10 cellular contexts compared by ENCODE assay signal in the genomic region with DNA sequence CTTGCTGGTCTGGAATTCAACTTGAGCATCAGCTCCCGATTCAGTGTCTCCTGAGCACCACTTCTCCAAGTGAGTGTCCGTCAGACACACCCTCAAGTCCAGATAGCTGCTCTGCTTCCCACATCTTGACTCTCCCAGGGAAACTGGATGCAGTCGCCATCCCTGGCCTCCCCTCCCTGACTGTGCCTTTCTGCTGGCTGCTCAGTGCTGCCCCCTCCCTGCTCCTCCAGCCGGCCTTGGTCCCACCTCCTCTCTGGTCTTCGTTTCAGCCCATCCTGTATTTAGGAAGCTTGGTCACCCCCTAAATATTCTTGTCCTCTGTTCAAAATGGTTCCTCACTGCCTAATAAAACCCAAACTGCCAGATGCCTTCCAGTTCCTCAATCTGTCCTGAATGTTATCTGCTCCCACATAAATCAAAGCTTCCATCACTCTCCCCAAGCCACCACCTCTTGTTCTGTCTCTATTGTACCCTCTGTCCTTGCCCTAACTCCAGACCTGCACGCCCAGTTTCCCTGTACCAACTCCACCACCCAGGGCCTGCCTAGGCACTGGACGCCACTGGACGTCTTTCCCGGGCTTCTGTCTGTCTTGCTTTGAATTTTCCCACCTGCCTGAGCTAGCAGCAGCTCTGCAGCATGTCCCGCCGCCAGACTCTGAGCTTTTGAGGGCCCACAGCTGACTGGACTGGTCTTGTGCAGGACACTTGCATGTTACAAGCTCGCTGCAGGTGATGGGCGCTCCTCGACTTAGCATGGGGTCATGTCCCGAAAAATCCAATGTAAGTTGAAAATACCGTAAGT. TPM values are rescaled to one million over a fixed set of nuclear protein-coding genes. Genes with fewer than 3 reads are reported as not detected.
DNase-seq lines count a peak whose midpoint lies in the region; ATAC-seq and TF ChIP-seq lines count a peak whose summit lies in the region.
"Had no signal": no experiment of that assay in that cellular context is flagged by ENCODE, and none has a peak within 500 bp of the region (broad histone marks: within the 10 kb centered on the region; RNA-seq: fewer than 3 reads in every experiment).

No MANE protein-coding gene starts in this region.

- no peaks in the 10 kb centered on the region for H3K79me1 ChIP-seq in H9 (ENCODE audit: insufficient read depth, low read depth, low read length, poor library complexity, severe bottlenecking)

- no peak overlapping the region for H2BK15ac ChIP-seq in H9 (ENCODE audit: low read depth, low read length)

- no peak overlapping the region for H2BK12ac ChIP-seq in H9 (ENCODE audit: insufficient read length, low read depth, low read length)

- peaks cover 5% of the 10 kb centered on the region for H3K9me3 ChIP-seq in CD4-positive, alpha-beta T cell (ENCODE audit: control insufficient read depth, low read length)
- H3K9me3 ChIP-seq in H9 (ENCODE audit: control insufficient read depth, low read depth, low read length): no peaks in the 10 kb centered on the region
- H3K9me3 ChIP-seq in tibial nerve: no peaks in the 10 kb centered on the region
- H3K9me3 ChIP-seq: adrenal gland had no signal

- H3K23me2 ChIP-seq in H9 (ENCODE audit: insufficient read length, low read depth, low read length, poor library complexity, severe bottlenecking): no peaks in the 10 kb centered on the region

- H3T11ph ChIP-seq in H9 (ENCODE audit: low read length): no peak overlapping the region

- no peak overlapping the region for H2AFZ ChIP-seq in H9 (ENCODE audit: low read length)

- H3K27ac ChIP-seq in CD4-positive, alpha-beta T cell (ENCODE audit: low read depth, low read length): peak overlapping the region; percentile 25
- H3K27ac ChIP-seq in H9 (ENCODE audit: insufficient read length, low read depth, low read length): no peak overlapping the region
- H3K27ac ChIP-seq in tibial nerve: no peak overlapping the region
- H3K27ac ChIP-seq: adrenal gland had no signal

- H3K4ac ChIP-seq in H9 (ENCODE audit: low read depth, low read length): no peak overlapping the region

- no peak overlapping the region for H2BK120ac ChIP-seq in H9 (ENCODE audit: low read depth, low read length, poor library complexity, severe bottlenecking)

- TF ChIP-seq CTCF in CD4-positive, alpha-beta T cell (IDR thresholded peaks at IDR 0.05): no peak
- TF ChIP-seq CTCF in H9 (conservative IDR thresholded peaks at IDR 0.05) (peak; percentile 77), tibial nerve (IDR thresholded peaks at IDR 0.05) (no peak)

- no CpG with 5 or more reads among the region's 16 CpGs for WGBS in H9 (ENCODE audit: extremely low coverage, insufficient read length, low lambda C conversion rate)
- 81 to 85% methylated on average over 16 of the region's 16 CpGs for WGBS in tibial nerve, 2 donors

- no peak overlapping the region for H4K5ac ChIP-seq in H9 (ENCODE audit: insufficient read length, low read depth, low read length)

- H4K8ac ChIP-seq in H9 (replicated peaks; ENCODE audit: insufficient read length, low read depth, low read length): no peak overlapping the region

- no peaks in the 10 kb centered on the region for H3K27me3 Mint-ChIP-seq in CD4-positive, alpha-beta T cell
- peaks cover 86% of the 10 kb centered on the region for H3K27me3 Mint-ChIP-seq in H9 (ENCODE audit: low read depth)
- H3K27me3 Mint-ChIP-seq in activated naive CD8-positive, alpha-beta T cell: no peaks in the 10 kb centered on the region

- intact Hi-C loops in CD4-positive, alpha-beta T cell (cut with DNase I, micrococcal nuclease): no loop called here

- no peak overlapping the region for H3K18ac ChIP-seq in H9 (ENCODE audit: insufficient read length, low read depth, low read length)

- no peaks in the 10 kb centered on the region for H3K79me2 ChIP-seq in H9 (ENCODE audit: insufficient read depth, low read length)

- no peaks in the 10 kb centered on the region for H3K27me3 ChIP-seq in CD4-positive, alpha-beta T cell (ENCODE audit: control insufficient read depth, insufficient read depth, low read length)
- H3K27me3 ChIP-seq in H9 (ENCODE audit: insufficient read depth, low read length) (no peaks in the 10 kb centered on the region), tibial nerve (no peaks in the 10 kb centered on the region)
- H3K27me3 ChIP-seq: adrenal gland had no signal

- H3K4me3 ChIP-seq in tibial nerve: no peak overlapping the region
- H3K4me3 ChIP-seq: adrenal gland had no signal

- POLR2A ChIA-PET in CD4-positive, alpha-beta T cell (lab: Charles Lee): interaction anchor here (0.7 to 1.7 kb wide), 4 partner anchors 12 to 33 kb away, joined by 3 to 13 read pairs (median 4); partner anchors contain the start of genes CCDC92 and ZNF664

- H3K4me2 ChIP-seq in H9 (ENCODE audit: insufficient read depth, insufficient read length, low read length): no peak overlapping the region

- H4K91ac ChIP-seq in H9 (ENCODE audit: insufficient read length, low read depth, low read length): no peak overlapping the region

- H3K9ac ChIP-seq in H9 (ENCODE audit: extremely low read depth, insufficient read length, low read length): no peak overlapping the region

- peaks cover 27% of the 10 kb centered on the region for H3K4me1 Mint-ChIP-seq in CD4-positive, alpha-beta T cell (ENCODE audit: low read depth)
- peaks cover 0 to 4% of the 10 kb centered on the region in 2 experiments; a peak in 2 of 4 replicates for H3K4me1 Mint-ChIP-seq in H9
- H3K4me1 Mint-ChIP-seq in activated naive CD8-positive, alpha-beta T cell (ENCODE audit: low read depth): peaks cover 26% of the 10 kb centered on the region

- TF ChIP-seq POLR2A in tibial nerve (IDR thresholded peaks at IDR 0.05): no peak

- peak overlapping the region; percentile 87 for H3K27ac Mint-ChIP-seq in CD4-positive, alpha-beta T cell
- H3K27ac Mint-ChIP-seq in H9: no peak overlapping the region
- peak overlapping the region; percentile 92 for H3K27ac Mint-ChIP-seq in activated naive CD8-positive, alpha-beta T cell

- H3K9me3 Mint-ChIP-seq in CD4-positive, alpha-beta T cell: no peaks in the 10 kb centered on the region
- H3K9me3 Mint-ChIP-seq in H9: peaks cover 4 to 5% of the 10 kb centered on the region in 2 experiments; a peak in 4 of 5 replicates
- H3K9me3 Mint-ChIP-seq in activated naive CD8-positive, alpha-beta T cell (ENCODE audit: low read depth): no peaks in the 10 kb centered on the region

- no peak for ATAC-seq in CD4-positive, alpha-beta T cell (ENCODE audit: poor library complexity)
- ATAC-seq in esophagus mucosa: no peak

- no peak overlapping the region for H3K23ac ChIP-seq in H9 (ENCODE audit: insufficient read length, low read depth, low read length)

- H2BK5ac ChIP-seq in H9 (ENCODE audit: insufficient read length, low read length): no peak overlapping the region

- CTCF ChIA-PET in CD4-positive, alpha-beta T cell (lab: Charles Lee): interaction anchor here (0.8 to 1.0 kb wide), 2 partner anchors 28 to 48 kb away, joined by 3 read pairs; no protein-coding TSS in a partner anchor

- no peak overlapping the region for H2BK20ac ChIP-seq in H9 (ENCODE audit: low read depth, low read length, poor library complexity, severe bottlenecking)

- H3K56ac ChIP-seq in H9 (ENCODE audit: insufficient read length, low read depth, low read length): no peak overlapping the region

- H3K4me3 Mint-ChIP-seq in CD4-positive, alpha-beta T cell: peak overlapping the region; percentile 66
- no peak overlapping the region for H3K4me3 Mint-ChIP-seq in H9
- H3K4me3 Mint-ChIP-seq in activated naive CD8-positive, alpha-beta T cell: peak overlapping the region; percentile 78

- H3K36me3 ChIP-seq in tibial nerve: peaks cover 0 to 95% (median 4%) of the 10 kb centered on the region in 3 donors

- no peaks in the 10 kb centered on the region for H4K20me1 ChIP-seq in H9 (ENCODE audit: control insufficient read depth, insufficient read depth, insufficient read length)

- H2AK5ac ChIP-seq in H9 (ENCODE audit: insufficient read length, low read length): no peak overlapping the region

- H3K36me3 Mint-ChIP-seq in CD4-positive, alpha-beta T cell (ENCODE audit: low read depth): peaks cover 43% of the 10 kb centered on the region
- peaks cover 0 to 4% (median 0%) of the 10 kb centered on the region in 3 experiments; a peak in 1 of 7 replicates for H3K36me3 Mint-ChIP-seq in H9 (ENCODE audit: insufficient read depth in 1 of 3, low read depth in 3 of 3)
- H3K36me3 Mint-ChIP-seq in activated naive CD8-positive, alpha-beta T cell: peaks cover 15% of the 10 kb centered on the region

- no peak for DNase-seq in CD4-positive, alpha-beta T cell
- DNase-seq in H9 (peak; percentile 76), mesenteric fat pad (ENCODE audit: low spot score) (peak; percentile 76), tibial nerve (ENCODE audit: low spot score in 2 of 2) (no peak), activated gamma-delta T cell (lab: John Stamatoyannopoulos, UW) (no peak), occipital lobe (lab: John Stamatoyannopoulos, UW) (no peak)
- DNase-seq: adrenal gland, NCI-H2081 had no signal

- no peak overlapping the region for H3K14ac ChIP-seq in H9 (ENCODE audit: insufficient read depth, low read length)

- TF ChIP-seq EP300 in tibial nerve (IDR thresholded peaks at IDR 0.05): no peak

- H3K4me1 ChIP-seq in H9 (ENCODE audit: insufficient read depth, low read length) (no peaks in the 10 kb centered on the region), tibial nerve (peaks cover 0 to 15% (median 0%) of the 10 kb centered on the region in 4 donors)
- H3K4me1 ChIP-seq: adrenal gland had no signal

RNA-seq across cellular contexts. Expression of gene CCDC92, which starts 33.8 kb away (rescaled TPM):
- total RNA-seq in CD4-positive, alpha-beta T cell: 10 to 100 TPM; 11.5 to 12.7 TPM
- total RNA-seq in H9 (2021) (1.0 and 1.3 TPM in 2 replicates), mesenteric fat pad (68.7 TPM), tibial nerve (10 to 100 TPM; 41.0 to 46.8 (median 42.6) TPM), esophagus mucosa (9.9 TPM), occipital lobe (15.0 TPM)

RNA-seq across cellular contexts. Expression of gene ZNF664, which starts 34.1 kb away (rescaled TPM):
- total RNA-seq in CD4-positive, alpha-beta T cell: 10 to 100 TPM; 13.4 to 19.0 TPM
- total RNA-seq in H9 (2021) (29.5 and 31.7 TPM in 2 replicates), mesenteric fat pad (85.0 TPM), tibial nerve (10 to 100 TPM; 53.7 to 78.0 (median 73.3) TPM), esophagus mucosa (38.4 TPM), occipital lobe (67.5 TPM)

Comparison
In these comparisons a context has a peak if more than half of its experiments do, and no peak if none do; other contexts are left out.
1. DNase-seq: peak in H9 (single experiment) and mesenteric fat pad (single experiment); none in CD4-positive, alpha-beta T cell (0 of 10), tibial nerve (0 of 2), activated gamma-delta T cell (single experiment) and occipital lobe (single experiment).
2. H3K27ac Mint-ChIP-seq: peak in CD4-positive, alpha-beta T cell (single experiment) and activated naive CD8-positive, alpha-beta T cell (single experiment); none in H9 (0 of 3).
3. H3K4me3 Mint-ChIP-seq: peak in CD4-positive, alpha-beta T cell (single experiment) and activated naive CD8-positive, alpha-beta T cell (single experiment); none in H9 (0 of 2).